ENCODE assay signal across 22 cellular contexts in the genomic region with DNA sequence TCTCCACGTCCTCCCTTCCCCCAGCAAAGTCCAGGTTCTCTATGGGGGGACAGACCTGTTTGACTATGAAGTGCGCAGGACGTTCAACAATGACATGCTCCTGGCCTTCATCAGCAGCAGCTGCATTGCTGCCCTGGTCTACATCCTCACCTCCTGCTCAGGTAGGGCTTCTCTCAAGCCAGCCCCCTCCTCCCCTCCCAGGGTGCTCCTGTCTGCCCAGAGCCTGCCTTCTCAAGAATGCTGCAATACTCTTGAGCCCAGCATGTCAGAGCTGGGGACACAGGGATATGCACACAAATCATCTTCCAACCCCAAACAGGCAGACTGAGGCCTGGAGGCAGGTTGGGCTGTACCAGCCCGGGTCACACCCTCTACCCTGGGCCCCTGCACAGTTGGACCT. TPM values are rescaled to one million over a fixed set of nuclear protein-coding genes. Genes with fewer than 3 reads are reported as not detected.
DNase-seq lines count a peak whose midpoint lies in the region; ATAC-seq and TF ChIP-seq lines count a peak whose summit lies in the region.
"Had no signal": no experiment of that assay in that cellular context is flagged by ENCODE, and none has a peak within 500 bp of the region (broad histone marks: within the 10 kb centered on the region; RNA-seq: fewer than 3 reads in every experiment).

No MANE protein-coding gene starts in this region.

- TF ChIP-seq CTCF in upper lobe of right lung (IDR thresholded peaks at IDR 0.05) (no peak), left ventricle myocardium inferior (IDR thresholded peaks at IDR 0.05; ENCODE audit: borderline replicate concordance) (no peak)

- peak; percentile 14 for ATAC-seq in stimulated activated naive CD8-positive, alpha-beta T cell treated with anti-CD3 and anti-CD28 coated beads, Interleukin-15, Interleukin-2, amounts not matched to agents 100 U/mL and 50 U/mL, for 24 hours
- ATAC-seq in stimulated activated naive CD8-positive, alpha-beta T cell treated with anti-CD3 and anti-CD28 coated beads, Interleukin-15, amount 100 ng/mL, for 72 hours, result no peak
- ATAC-seq in upper lobe of right lung, result no peak
- ATAC-seq: A549 had no signal

- H3K4me3 Mint-ChIP-seq in activated naive CD4-positive, alpha-beta T cell treated with anti-CD3 and anti-CD28 coated beads, Interleukin-2, amount 10 ng/mL, durations not matched to agents 7 days and 5 days, result no peak overlapping the region
- no peak overlapping the region for H3K4me3 Mint-ChIP-seq in stimulated activated naive CD8-positive, alpha-beta T cell treated with anti-CD3 and anti-CD28 coated beads, Interleukin-15, amount 100 ng/mL, for 72 hours
- H3K4me3 Mint-ChIP-seq: CD4-positive, alpha-beta memory T cell; HFFc6 had no signal

- intact Hi-C loops in upper lobe of right lung (cut with DNase I), result no loop called here
- intact Hi-C loops in left ventricle myocardium inferior (cut with micrococcal nuclease), result no loop called here

- H3K36me3 Mint-ChIP-seq in activated naive CD4-positive, alpha-beta T cell treated with anti-CD3 and anti-CD28 coated beads, Interleukin-2, amount 10 ng/mL, durations not matched to agents 7 days and 5 days, result no peaks in the 10 kb centered on the region

- no peaks in the 10 kb centered on the region for H3K4me1 Mint-ChIP-seq in activated naive CD4-positive, alpha-beta T cell treated with anti-CD3 and anti-CD28 coated beads, Interleukin-2, amount 10 ng/mL, durations not matched to agents 7 days and 5 days
- no peaks in the 10 kb centered on the region for H3K4me1 Mint-ChIP-seq in stimulated activated naive CD8-positive, alpha-beta T cell treated with anti-CD3 and anti-CD28 coated beads, Interleukin-15, amount 100 ng/mL, for 72 hours
- H3K4me1 Mint-ChIP-seq: CD4-positive, alpha-beta memory T cell had no signal

- no peaks in the 10 kb centered on the region for H3K36me3 ChIP-seq in upper lobe of right lung
- no peaks in the 10 kb centered on the region for H3K36me3 ChIP-seq in left ventricle myocardium inferior
- H3K36me3 ChIP-seq: HAP-1 had no signal

- peaks cover 3% of the 10 kb centered on the region for H3K27me3 Mint-ChIP-seq in activated naive CD4-positive, alpha-beta T cell treated with anti-CD3 and anti-CD28 coated beads, Interleukin-2, amount 10 ng/mL, durations not matched to agents 7 days and 5 days
- H3K27me3 Mint-ChIP-seq in stimulated activated naive CD8-positive, alpha-beta T cell treated with anti-CD3 and anti-CD28 coated beads, Interleukin-15, amount 100 ng/mL, for 72 hours, result no peaks in the 10 kb centered on the region

- H3K27me3 ChIP-seq in upper lobe of right lung (no peaks in the 10 kb centered on the region), left ventricle myocardium inferior (ENCODE audit: low read depth) (peaks cover 36% of the 10 kb centered on the region)
- H3K27me3 ChIP-seq: BE2C; BLaER1 treated with 17β-estradiol and CSF1 and Interleukin-3, amounts not matched to agents 10 nM and 100 nM had no signal

- H3K4me1 ChIP-seq in upper lobe of right lung (no peaks in the 10 kb centered on the region), left ventricle myocardium inferior (no peaks in the 10 kb centered on the region)
- H3K4me1 ChIP-seq: A549, BE2C, HAP-1 had no signal

- H3K9me3 Mint-ChIP-seq in activated naive CD4-positive, alpha-beta T cell treated with anti-CD3 and anti-CD28 coated beads, Interleukin-2, amount 10 ng/mL, durations not matched to agents 7 days and 5 days, result peaks cover 6% of the 10 kb centered on the region
- H3K9me3 Mint-ChIP-seq in stimulated activated naive CD8-positive, alpha-beta T cell treated with anti-CD3 and anti-CD28 coated beads, Interleukin-15, amount 100 ng/mL, for 72 hours, result peaks cover 0 to 13% of the 10 kb centered on the region in 2 donors

- H3K4me3 ChIP-seq in upper lobe of right lung, result no peak overlapping the region
- H3K4me3 ChIP-seq in left ventricle myocardium inferior, result no peak overlapping the region
- H3K4me3 ChIP-seq: A549; BLaER1 treated with 17β-estradiol and CSF1 and Interleukin-3, amounts not matched to agents 10 nM and 100 nM; HAP-1 had no signal

- no peaks in the 10 kb centered on the region for H3K9me3 ChIP-seq in upper lobe of right lung
- peaks cover 28% of the 10 kb centered on the region for H3K9me3 ChIP-seq in left ventricle myocardium inferior (replicated peaks)
- H3K9me3 ChIP-seq: A549, BE2C, HAP-1 had no signal

- peak; percentile 11 for DNase-seq in activated naive CD4-positive, alpha-beta T cell treated with anti-CD3 and anti-CD28 coated beads, Interleukin-2, amount 10 ng/mL, durations not matched to agents 7 days and 5 days
- DNase-seq in activated naive CD4-positive, alpha-beta T cell treated with Interleukin-2 at 50 U/mL for 16 hours, result no peak
- DNase-seq in stimulated activated naive CD8-positive, alpha-beta T cell treated with anti-CD3 and anti-CD28 coated beads, Interleukin-15, Interleukin-2, amounts not matched to agents 100 U/mL and 50 U/mL, for 24 hours, result no peak
- no peak for DNase-seq in stimulated activated naive CD8-positive, alpha-beta T cell treated with anti-CD3 and anti-CD28 coated beads, Interleukin-15, amount 100 ng/mL, for 72 hours
- DNase-seq in mesenteric fat pad (ENCODE audit: low spot score) (peak; percentile 83), upper lobe of right lung (peak; percentile 34), left ventricle myocardium inferior (no peak), occipital lobe (lab: John Stamatoyannopoulos, UW) (no peak)
- DNase-seq: 8988T; ACHN; AML-193; BE2C; Calu3; CD4-positive, alpha-beta memory T cell; COR-L47; DMS153; DND-41; GOT3; HFFc6 had no signal

- CTCF ChIA-PET in activated naive CD4-positive, alpha-beta T cell treated with anti-CD3 and anti-CD28 coated beads, Interleukin-2, amount 10 ng/mL, durations not matched to agents 7 days and 5 days (lab: Charles Lee), result no interaction called here

- H3K27ac Mint-ChIP-seq in activated naive CD4-positive, alpha-beta T cell treated with anti-CD3 and anti-CD28 coated beads, Interleukin-2, amount 10 ng/mL, durations not matched to agents 7 days and 5 days, result no peak overlapping the region
- no peak overlapping the region for H3K27ac Mint-ChIP-seq in stimulated activated naive CD8-positive, alpha-beta T cell treated with anti-CD3 and anti-CD28 coated beads, Interleukin-15, amount 100 ng/mL, for 72 hours
- H3K27ac Mint-ChIP-seq: CD4-positive, alpha-beta memory T cell; HFFc6 had no signal

- no peak overlapping the region for H3K27ac ChIP-seq in upper lobe of right lung
- no peak overlapping the region for H3K27ac ChIP-seq in left ventricle myocardium inferior (replicated peaks)
- H3K27ac ChIP-seq: A549; BLaER1 treated with 17β-estradiol and CSF1 and Interleukin-3, amounts not matched to agents 10 nM and 100 nM had no signal

RNA-seq across cellular contexts. Expression of a gene that starts 35.4 kb away (rescaled TPM):
- not detected for total RNA-seq in mesenteric fat pad
- total RNA-seq in upper lobe of right lung, result not detected
- not detected for total RNA-seq in left ventricle myocardium inferior
- total RNA-seq in occipital lobe, result 26.7 TPM
- total RNA-seq: HFFc6 had no signal

Comparison
In these comparisons a context has a peak if more than half of its experiments do, and no peak if none do; other contexts are left out.
1. DNase-seq: peak in activated naive CD4-positive, alpha-beta T cell treated with anti-CD3 and anti-CD28 coated beads, Interleukin-2, amount 10 ng/mL, durations not matched to agents 7 days and 5 days (single experiment), mesenteric fat pad (single experiment) and upper lobe of right lung (single experiment); none in activated naive CD4-positive, alpha-beta T cell treated with Interleukin-2 at 50 U/mL for 16 hours (single experiment), stimulated activated naive CD8-positive, alpha-beta T cell treated with anti-CD3 and anti-CD28 coated beads, Interleukin-15, Interleukin-2, amounts not matched to agents 100 U/mL and 50 U/mL, for 24 hours (single experiment), stimulated activated naive CD8-positive, alpha-beta T cell treated with anti-CD3 and anti-CD28 coated beads, Interleukin-15, amount 100 ng/mL, for 72 hours (0 of 2), left ventricle myocardium inferior (single experiment) and occipital lobe (single experiment).
2. RNA of a gene that starts 35.4 kb away (total RNA-seq): 26.7 TPM in occipital lobe (single experiment); not detected in upper lobe of right lung (single experiment), not detected in mesenteric fat pad (single experiment) and not detected in left ventricle myocardium inferior (single experiment); every median in the first group is over 10 times any median in the second.